In the genomic region with DNA sequence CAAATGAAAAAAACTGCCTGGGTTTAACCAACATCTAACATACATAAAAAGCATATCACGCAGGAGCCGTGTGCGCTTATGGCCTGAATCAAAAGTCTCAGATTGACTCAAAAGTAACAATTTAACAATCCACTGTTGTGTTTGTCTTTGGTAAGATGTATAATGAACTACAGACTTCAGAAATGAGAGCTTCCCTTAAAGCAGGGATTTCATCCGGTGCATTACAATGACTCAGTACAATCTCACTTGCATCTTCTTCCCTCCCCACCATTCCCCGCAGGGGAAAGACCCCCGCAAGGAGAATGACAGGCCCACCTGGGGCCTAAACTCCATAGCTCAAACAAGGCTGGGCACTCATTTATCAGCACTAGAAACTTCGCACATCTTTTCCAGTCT, we compare ENCODE assay signal across 8 cellular contexts. TPM values are rescaled to one million over a fixed set of nuclear protein-coding genes. Genes with fewer than 3 reads are reported as not detected.
DNase-seq lines count a peak whose midpoint lies in the region; ATAC-seq, FAIRE-seq and TF ChIP-seq lines count a peak whose summit lies in the region.

No MANE protein-coding gene starts in this region.

- H3K9me3 ChIP-seq in ascending aorta (no peaks in the 10 kb centered on the region), left lung (no peaks in the 10 kb centered on the region), stomach (no peaks in the 10 kb centered on the region)

- H3K27me3 ChIP-seq in ascending aorta (no peaks in the 10 kb centered on the region), left lung (no peaks in the 10 kb centered on the region), stomach (no peaks in the 10 kb centered on the region)

- 5 to 13% (median 9%) methylated on average over 7 of the region's 7 CpGs for WGBS in stomach, 5 donors

- ATAC-seq in GM21723 (IDR thresholded peaks at IDR 0.05; ENCODE audit: unreplicated experiment) (peak; percentile 13), left lung (no peak)

- H3K27ac ChIP-seq in ascending aorta, result peak overlapping the region; percentile 96 to 97
- H3K27ac ChIP-seq in left lung, result peak overlapping the region; percentile 92 to 94
- peak overlapping the region in 4 of 5 donors; percentile 91 to 97 (median 96) for H3K27ac ChIP-seq in stomach

- H3K4me3 ChIP-seq in ascending aorta, result peak overlapping the region; percentile 82 to 92
- peak overlapping the region; percentile 80 to 99 for H3K4me3 ChIP-seq in left lung
- H3K4me3 ChIP-seq in stomach, result peak overlapping the region; percentile 78 to 92 (median 83)

- no peak for TF ChIP-seq EP300 in stomach (IDR thresholded peaks at IDR 0.05)

- no peak for DNase-seq in GM12892 (ENCODE audit: insufficient read length)
- DNase-seq in Kasumi-1 (lab: John Stamatoyannopoulos, UW), result peak; percentile 40 to 49
- no peak for DNase-seq in ascending aorta (ENCODE audit: low spot score in 2 of 2)
- no peak for DNase-seq in left lung
- no peak for DNase-seq in stomach
- no peak for DNase-seq in dedifferentiated amniotic fluid mesenchymal stem cell (ENCODE audit: extremely low spot score)
- DNase-seq in epidermal melanocyte (ENCODE audit: insufficient read length, low spot score), result no peak

- H3K4me1 ChIP-seq in ascending aorta (peaks cover 3 to 27% of the 10 kb centered on the region in 2 donors), left lung (peaks cover 10 to 58% of the 10 kb centered on the region in 2 donors), stomach (peaks cover 38 to 62% (median 51%) of the 10 kb centered on the region in 4 donors)

- TF ChIP-seq CTCF in ascending aorta (IDR thresholded peaks at IDR 0.05), result no peak
- no peak for TF ChIP-seq CTCF in left lung (IDR thresholded peaks at IDR 0.05)
- TF ChIP-seq CTCF in stomach (IDR thresholded peaks at IDR 0.05), result no peak

- no peak for TF ChIP-seq POLR2A in GM12892 (IDR thresholded peaks at IDR 0.05; ENCODE audit: low read depth, low read length)
- TF ChIP-seq POLR2A in stomach (IDR thresholded peaks at IDR 0.05), result no peak

- H3K36me3 ChIP-seq in ascending aorta (no peaks in the 10 kb centered on the region), left lung (no peaks in the 10 kb centered on the region), stomach (no peaks in the 10 kb centered on the region)

- peak; percentile 63 for FAIRE-seq in GM12892 (lab: Jason Lieb, UNC)

- intact Hi-C loops in ascending aorta (cut with DNase I), result loop anchor here (5.0 kb wide), 1 partner anchor 131 kb away; the partner anchor contains the start of gene MTMR12
- intact Hi-C loops in left lung (cut with DNase I), result no loop called here
- intact Hi-C loops in stomach (cut with DNase I; ENCODE audit: low total_unique reads), result no loop called here

RNA-seq across cellular contexts. Expression of gene ZFR, which starts 1.4 kb away (rescaled TPM):
- 32.0 TPM for polyA plus RNA-seq in GM12892 (2012; ENCODE audit: missing spikeins)
- total RNA-seq in ascending aorta (25.8 TPM), left lung (10 to 100 TPM; 47.1 to 49.5 TPM), stomach (100 to 1,000 TPM in 1 of 5 donors, 10 to 100 TPM in 4; 24.3 to 110 (median 75.1) TPM)
- polyA plus RNA-seq in stomach, result 10 to 100 TPM; 21.8 to 30.4 (median 25.3) TPM

Comparison
In these comparisons a context has a peak if more than half of its experiments do, and no peak if none do; other contexts are left out.
1. DNase-seq: peak in Kasumi-1 (2 of 2); none in GM12892 (single experiment), ascending aorta (0 of 2), left lung (0 of 2), stomach (single experiment), dedifferentiated amniotic fluid mesenchymal stem cell (single experiment) and epidermal melanocyte (single experiment).
2. Peak in every context shown above with its lines, with median percentiles within 50 percentile points of each other: H3K27ac ChIP-seq and H3K4me3 ChIP-seq.